ENCODE assay signal across 10 cellular contexts in genomic region chr11:35173620-35174278, GRCh38. TPM values are rescaled to one million over a fixed set of nuclear protein-coding genes. Genes with fewer than 3 reads are reported as not detected.
A peak's percentile ranks its signal among the peaks of the same experiment; 100 is the strongest.
DNase-seq lines count a peak whose midpoint lies in the region; ATAC-seq and TF ChIP-seq lines count a peak whose summit lies in the region.
"Had no signal": no experiment of that assay in that cellular context is flagged by ENCODE, and none has a peak within 500 bp of the region (broad histone marks: within the 10 kb centered on the region; RNA-seq: fewer than 3 reads in every experiment).

No MANE protein-coding gene starts in this region.

- no peak for DNase-seq in activated CD4-positive, alpha-beta T cell treated with anti-CD3 and anti-CD28 coated beads for 36 hours
- DNase-seq in activated CD4-positive, alpha-beta T cell treated with anti-CD3 and anti-CD28 coated beads for 1 hour: no peak
- DNase-seq in T-helper 2 cell treated with Interferon-gamma antibody and Interleukin-4, amounts not matched to agents 5 μg/mL and 100 μg/mL, for 36 hours (ENCODE audit: low spot score): no peak
- DNase-seq in left colon (no peak), tibial nerve (ENCODE audit: low spot score in 2 of 2) (no peak), GOT3 (lab: John Stamatoyannopoulos, UW) (no peak), putamen (ENCODE audit: low spot score) (no peak), CD1c-positive myeloid dendritic cell (ENCODE audit: extremely low spot score) (no peak)
- DNase-seq: ACHN, NCI-H1694 treated with DMSO at 0.1 percent for 48 hours had no signal

- no peaks in the 10 kb centered on the region for H3K9me3 Mint-ChIP-seq in activated CD4-positive, alpha-beta T cell treated with anti-CD3 and anti-CD28 coated beads for 36 hours (ENCODE audit: low read depth)
- no peaks in the 10 kb centered on the region for H3K9me3 Mint-ChIP-seq in T-helper 2 cell treated with Interferon-gamma antibody and Interleukin-4, amounts not matched to agents 5 μg/mL and 100 μg/mL, for 36 hours

- ATAC-seq in activated CD4-positive, alpha-beta T cell treated with anti-CD3 and anti-CD28 coated beads for 36 hours: no peak
- peak; percentile 4 for ATAC-seq in left colon

- POLR2A ChIA-PET in activated CD4-positive, alpha-beta T cell treated with anti-CD3 and anti-CD28 coated beads for 36 hours (lab: Charles Lee): interaction anchor here (0.8 to 1.6 kb wide), 5 partner anchors 8 to 30 kb away, joined by 3 to 6 read pairs (median 3); no protein-coding TSS in a partner anchor

- H3K4me1 ChIP-seq in tibial nerve: peaks cover 0 to 51% (median 45%) of the 10 kb centered on the region in 4 donors

- H3K27me3 Mint-ChIP-seq in activated CD4-positive, alpha-beta T cell treated with anti-CD3 and anti-CD28 coated beads for 36 hours: no peaks in the 10 kb centered on the region
- no peaks in the 10 kb centered on the region for H3K27me3 Mint-ChIP-seq in T-helper 2 cell treated with Interferon-gamma antibody and Interleukin-4, amounts not matched to agents 5 μg/mL and 100 μg/mL, for 36 hours (ENCODE audit: low read depth)

- intact Hi-C loops in activated CD4-positive, alpha-beta T cell treated with anti-CD3 and anti-CD28 coated beads for 36 hours (cut with DNase I, micrococcal nuclease): loop anchor here (10.0 kb wide), 2 partner anchors 519 to 929 kb away; no protein-coding TSS in a partner anchor
- intact Hi-C loops in left colon (cut with DNase I, micrococcal nuclease): no loop called here

- H3K4me3 Mint-ChIP-seq in activated CD4-positive, alpha-beta T cell treated with anti-CD3 and anti-CD28 coated beads for 36 hours: peak overlapping the region; percentile 24
- peak overlapping the region; percentile 57 for H3K4me3 Mint-ChIP-seq in T-helper 2 cell treated with Interferon-gamma antibody and Interleukin-4, amounts not matched to agents 5 μg/mL and 100 μg/mL, for 36 hours

- peak overlapping the region in 3 of 4 donors; percentile 40 to 63 (median 52) for H3K27ac ChIP-seq in tibial nerve

- H3K27me3 ChIP-seq in tibial nerve: no peaks in the 10 kb centered on the region

- no peak overlapping the region for H3K4me3 ChIP-seq in tibial nerve

- H3K4me1 Mint-ChIP-seq in activated CD4-positive, alpha-beta T cell treated with anti-CD3 and anti-CD28 coated beads for 36 hours: peaks cover 97% of the 10 kb centered on the region
- H3K4me1 Mint-ChIP-seq in T-helper 2 cell treated with Interferon-gamma antibody and Interleukin-4, amounts not matched to agents 5 μg/mL and 100 μg/mL, for 36 hours (ENCODE audit: low read depth): peaks cover 86% of the 10 kb centered on the region

- no peaks in the 10 kb centered on the region for H3K9me3 ChIP-seq in tibial nerve

- CTCF ChIA-PET in activated CD4-positive, alpha-beta T cell treated with anti-CD3 and anti-CD28 coated beads for 36 hours (lab: Charles Lee): interaction anchor here (1.1 to 1.9 kb wide), 5 partner anchors 11 to 99 kb away, joined by 3 to 7 read pairs (median 4); no protein-coding TSS in a partner anchor

- H3K27ac Mint-ChIP-seq in activated CD4-positive, alpha-beta T cell treated with anti-CD3 and anti-CD28 coated beads for 36 hours: peak overlapping the region; percentile 83
- H3K27ac Mint-ChIP-seq in T-helper 2 cell treated with Interferon-gamma antibody and Interleukin-4, amounts not matched to agents 5 μg/mL and 100 μg/mL, for 36 hours: peak overlapping the region; percentile 84

- peaks cover 0 to 21% (median 3%) of the 10 kb centered on the region in 3 donors for H3K36me3 ChIP-seq in tibial nerve

- H3K36me3 Mint-ChIP-seq in activated CD4-positive, alpha-beta T cell treated with anti-CD3 and anti-CD28 coated beads for 36 hours (ENCODE audit: low read depth): peaks cover 74% of the 10 kb centered on the region
- peaks cover 69% of the 10 kb centered on the region for H3K36me3 Mint-ChIP-seq in T-helper 2 cell treated with Interferon-gamma antibody and Interleukin-4, amounts not matched to agents 5 μg/mL and 100 μg/mL, for 36 hours (ENCODE audit: low read depth)

- 71 to 79% methylated on average over 2 of the region's 2 CpGs for WGBS in tibial nerve, 2 donors

- no peak for TF ChIP-seq POLR2A in tibial nerve (IDR thresholded peaks at IDR 0.05)

- no peak for TF ChIP-seq EP300 in tibial nerve (IDR thresholded peaks at IDR 0.05)

- no peak for TF ChIP-seq CTCF in tibial nerve (IDR thresholded peaks at IDR 0.05)

RNA-seq across cellular contexts. Expression of gene CD44, which starts 34.8 kb away (rescaled TPM):
- total RNA-seq in activated CD4-positive, alpha-beta T cell treated with anti-CD3 and anti-CD28 coated beads for 36 hours: 100 to 1,000 TPM; 357 to 435 TPM
- total RNA-seq in left colon (100 to 1,000 TPM in 1 of 2 donors, 10 to 100 TPM in 1; 99.1 to 107 TPM), tibial nerve (100 to 1,000 TPM in 1 of 4 donors, 10 to 100 TPM in 3; 67.1 to 180 (median 84.8) TPM)

Comparison
In these comparisons a context has a peak if more than half of its experiments do, and no peak if none do; other contexts are left out.
1. intact Hi-C loops: an anchor here in activated CD4-positive, alpha-beta T cell treated with anti-CD3 and anti-CD28 coated beads for 36 hours (10.0 kb wide); none called in left colon.